Comparison of ENCODE assay signal across 10 cellular contexts in genomic region chrX:40085086-40085551, GRCh38. TPM values are rescaled to one million over a fixed set of nuclear protein-coding genes. Genes with fewer than 3 reads are reported as not detected.
A peak's percentile ranks its signal among the peaks of the same experiment; 100 is the strongest.
DNase-seq lines count a peak whose midpoint lies in the region; ATAC-seq, FAIRE-seq and TF ChIP-seq lines count a peak whose summit lies in the region.
"Had no signal": no experiment of that assay in that cellular context is flagged by ENCODE, and none has a peak within 500 bp of the region (broad histone marks: within the 10 kb centered on the region; RNA-seq: fewer than 3 reads in every experiment).

No MANE protein-coding gene starts in this region.

- TF ChIP-seq EP300 in stomach (IDR thresholded peaks at IDR 0.05) = no peak

- DNase-seq in activated CD8-positive, alpha-beta T cell treated with anti-CD3 and anti-CD28 coated beads for 36 hours = peak; percentile 20
- no peak for DNase-seq in activated CD8-positive, alpha-beta T cell treated with anti-CD3 and anti-CD28 coated beads, Interleukin-2, amount 10 ng/mL, durations not matched to agents 7 days and 5 days
- DNase-seq in fibroblast of the conjunctiva (ENCODE audit: low read depth) (peak; percentile 49), stomach (no peak), urothelium cell line (ENCODE audit: low spot score) (no peak), Peyer's patch (no peak)
- DNase-seq: heart left ventricle, SHP77 treated with DMSO at 0.1 percent for 48 hours had no signal

- H3K4me1 Mint-ChIP-seq in activated CD8-positive, alpha-beta T cell treated with anti-CD3 and anti-CD28 coated beads for 36 hours (ENCODE audit: low read depth) = peaks cover 68% of the 10 kb centered on the region
- H3K4me1 Mint-ChIP-seq in activated CD8-positive, alpha-beta T cell treated with anti-CD3 and anti-CD28 coated beads, Interleukin-2, amount 10 ng/mL, durations not matched to agents 7 days and 5 days (ENCODE audit: low read depth) = peaks cover 68% of the 10 kb centered on the region

- H3K4me1 ChIP-seq in stomach = peaks cover 39 to 97% (median 78%) of the 10 kb centered on the region in 4 donors
- H3K4me1 ChIP-seq in Peyer's patch = peaks cover 0 to 61% (median 5%) of the 10 kb centered on the region in 4 donors

- intact Hi-C loops in activated CD8-positive, alpha-beta T cell treated with anti-CD3 and anti-CD28 coated beads for 36 hours (cut with micrococcal nuclease) = no loop called here
- intact Hi-C loops in stomach (cut with DNase I; ENCODE audit: low total_unique reads) = no loop called here

- H3K9me3 Mint-ChIP-seq in activated CD8-positive, alpha-beta T cell treated with anti-CD3 and anti-CD28 coated beads for 36 hours = no peaks in the 10 kb centered on the region
- H3K9me3 Mint-ChIP-seq in activated CD8-positive, alpha-beta T cell treated with anti-CD3 and anti-CD28 coated beads, Interleukin-2, amount 10 ng/mL, durations not matched to agents 7 days and 5 days (ENCODE audit: insufficient read depth) = no peaks in the 10 kb centered on the region

- POLR2A ChIA-PET in activated CD8-positive, alpha-beta T cell treated with anti-CD3 and anti-CD28 coated beads for 36 hours (lab: Charles Lee) = interaction anchor here (1.1 to 2.1 kb wide), 3 partner anchors 13 to 84 kb away, joined by 3 to 11 read pairs (median 4); partner anchors contain the start of gene BCOR
- POLR2A ChIA-PET in activated CD8-positive, alpha-beta T cell treated with anti-CD3 and anti-CD28 coated beads, Interleukin-2, amount 10 ng/mL, durations not matched to agents 7 days and 5 days (lab: Charles Lee) = interaction anchor here (1.0 kb wide), 1 partner anchor 9 kb away, joined by 4 read pairs; no protein-coding TSS in a partner anchor

- no peak for ATAC-seq in activated CD8-positive, alpha-beta T cell treated with anti-CD3 and anti-CD28 coated beads for 36 hours
- ATAC-seq in activated CD8-positive, alpha-beta T cell treated with anti-CD3 and anti-CD28 coated beads, Interleukin-2, amount 10 ng/mL, durations not matched to agents 7 days and 5 days = no peak
- ATAC-seq in SK-N-SH treated with all-trans-retinoic acid at 6 μM for 48 hours (peak; percentile 35), HG03442 (IDR thresholded peaks at IDR 0.05; ENCODE audit: unreplicated experiment) (no peak)

- H3K4me3 Mint-ChIP-seq in activated CD8-positive, alpha-beta T cell treated with anti-CD3 and anti-CD28 coated beads for 36 hours = no peak overlapping the region
- no peak overlapping the region for H3K4me3 Mint-ChIP-seq in activated CD8-positive, alpha-beta T cell treated with anti-CD3 and anti-CD28 coated beads, Interleukin-2, amount 10 ng/mL, durations not matched to agents 7 days and 5 days

- H3K36me3 Mint-ChIP-seq in activated CD8-positive, alpha-beta T cell treated with anti-CD3 and anti-CD28 coated beads for 36 hours (ENCODE audit: low read depth) = peaks cover 3% of the 10 kb centered on the region
- H3K36me3 Mint-ChIP-seq in activated CD8-positive, alpha-beta T cell treated with anti-CD3 and anti-CD28 coated beads, Interleukin-2, amount 10 ng/mL, durations not matched to agents 7 days and 5 days (ENCODE audit: low read depth) = peaks cover 9% of the 10 kb centered on the region

- CTCF ChIA-PET in activated CD8-positive, alpha-beta T cell treated with anti-CD3 and anti-CD28 coated beads for 36 hours (lab: Charles Lee) = interaction anchor here (1.3 kb wide), 2 partner anchors 8 to 354 kb away, joined by 3 to 4 read pairs; no protein-coding TSS in a partner anchor
- CTCF ChIA-PET in activated CD8-positive, alpha-beta T cell treated with anti-CD3 and anti-CD28 coated beads, Interleukin-2, amount 10 ng/mL, durations not matched to agents 7 days and 5 days (lab: Charles Lee) = interaction anchor here (0.8 kb wide), 1 partner anchor 12 kb away, joined by 3 read pairs; no protein-coding TSS in a partner anchor

- TF ChIP-seq CTCF in activated CD8-positive, alpha-beta T cell treated with anti-CD3 and anti-CD28 coated beads for 36 hours (IDR thresholded peaks at IDR 0.05) = no peak
- TF ChIP-seq CTCF in stomach (IDR thresholded peaks at IDR 0.05) (no peak), Peyer's patch (IDR thresholded peaks at IDR 0.05) (no peak)

- 16 to 29% (median 17%) methylated on average over 20 of the region's 20 CpGs for WGBS in stomach, 5 donors

- H3K9me3 ChIP-seq in stomach = peaks cover 0 to 3% (median 0%) of the 10 kb centered on the region in 4 donors
- no peaks in the 10 kb centered on the region for H3K9me3 ChIP-seq in Peyer's patch
- H3K9me3 ChIP-seq: heart left ventricle had no signal

- no peak overlapping the region for H3K27ac Mint-ChIP-seq in activated CD8-positive, alpha-beta T cell treated with anti-CD3 and anti-CD28 coated beads for 36 hours
- H3K27ac Mint-ChIP-seq in activated CD8-positive, alpha-beta T cell treated with anti-CD3 and anti-CD28 coated beads, Interleukin-2, amount 10 ng/mL, durations not matched to agents 7 days and 5 days = no peak overlapping the region

- peak overlapping the region in 1 of 4 donors; percentile 20 for H3K4me3 ChIP-seq in stomach
- H3K4me3 ChIP-seq in Peyer's patch = no peak overlapping the region

- FAIRE-seq in urothelium cell line (lab: Jason Lieb, UNC) = no peak

- no peaks in the 10 kb centered on the region for H3K36me3 ChIP-seq in stomach
- H3K36me3 ChIP-seq in Peyer's patch = no peaks in the 10 kb centered on the region
- H3K36me3 ChIP-seq: heart left ventricle had no signal

- peak overlapping the region; percentile 38 to 85 (median 75) for H3K27ac ChIP-seq in stomach
- H3K27ac ChIP-seq in Peyer's patch = peak overlapping the region in 2 of 4 donors; percentile 31 to 56

- H3K27me3 Mint-ChIP-seq in activated CD8-positive, alpha-beta T cell treated with anti-CD3 and anti-CD28 coated beads for 36 hours = no peaks in the 10 kb centered on the region
- H3K27me3 Mint-ChIP-seq in activated CD8-positive, alpha-beta T cell treated with anti-CD3 and anti-CD28 coated beads, Interleukin-2, amount 10 ng/mL, durations not matched to agents 7 days and 5 days (ENCODE audit: low read depth) = no peaks in the 10 kb centered on the region

- no peak for TF ChIP-seq POLR2A in stomach (IDR thresholded peaks at IDR 0.05)
- no peak for TF ChIP-seq POLR2A in Peyer's patch (IDR thresholded peaks at IDR 0.05)

- H3K27me3 ChIP-seq in stomach (peaks cover 0 to 22% (median 0%) of the 10 kb centered on the region in 3 donors), Peyer's patch (no peaks in the 10 kb centered on the region)

TF ChIP-seq in SK-N-SH treated with all-trans-retinoic acid at 6 μM for 48 hours, 23 proteins besides CTCF, POLR2A, EP300 and RAD21:
- no peak for TF ChIP-seq GLIS3 (CRISPR knock-in tag; IDR thresholded peaks at IDR 0.05)
- no peak for TF ChIP-seq CREB5 (CRISPR knock-in tag; IDR thresholded peaks at IDR 0.05; ENCODE audit: low read depth)
- no peak for TF ChIP-seq ZNF70 (CRISPR knock-in tag; IDR thresholded peaks at IDR 0.05)
- TF ChIP-seq POU6F1 (CRISPR knock-in tag; IDR thresholded peaks at IDR 0.05; ENCODE audit: borderline replicate concordance, low read depth) = no peak
- no peak for TF ChIP-seq ZNF565 (CRISPR knock-in tag; conservative IDR thresholded peaks at IDR 0.05; ENCODE audit: low read depth)
- no peak for TF ChIP-seq ZFP3 (CRISPR knock-in tag; IDR thresholded peaks at IDR 0.05)
- TF ChIP-seq ESRRG (CRISPR knock-in tag; IDR thresholded peaks at IDR 0.05) = no peak
- TF ChIP-seq ZC3H10 (CRISPR knock-in tag; IDR thresholded peaks at IDR 0.05) = no peak

RNA-seq across cellular contexts. Expression of gene BCOR, which starts 12.6 kb away (rescaled TPM):
- 10 to 100 TPM; 38.3 to 39.6 TPM for total RNA-seq in activated CD8-positive, alpha-beta T cell treated with anti-CD3 and anti-CD28 coated beads for 36 hours
- total RNA-seq in activated CD8-positive, alpha-beta T cell treated with anti-CD3 and anti-CD28 coated beads, Interleukin-2, amount 10 ng/mL, durations not matched to agents 7 days and 5 days = 10 to 100 TPM; 41.5 to 45.5 TPM
- total RNA-seq in stomach (10 to 100 TPM; 11.0 to 45.5 (median 34.8) TPM), Peyer's patch (10 to 100 TPM; 19.8 to 32.2 (median 26.0) TPM)
- polyA plus RNA-seq in stomach = 10 to 100 TPM in 1 of 3 donors, 1 to 10 TPM in 2; 4.4 to 11.8 (median 5.0) TPM

Comparison
In these comparisons a context has a peak if more than half of its experiments do, and no peak if none do; other contexts are left out.
1. DNase-seq: peak in activated CD8-positive, alpha-beta T cell treated with anti-CD3 and anti-CD28 coated beads for 36 hours (single experiment) and fibroblast of the conjunctiva (single experiment); none in activated CD8-positive, alpha-beta T cell treated with anti-CD3 and anti-CD28 coated beads, Interleukin-2, amount 10 ng/mL, durations not matched to agents 7 days and 5 days (single experiment), stomach (single experiment), urothelium cell line (single experiment) and Peyer's patch (0 of 3).